Comparison of ENCODE assay signal across 8 cellular contexts in the genomic region with DNA sequence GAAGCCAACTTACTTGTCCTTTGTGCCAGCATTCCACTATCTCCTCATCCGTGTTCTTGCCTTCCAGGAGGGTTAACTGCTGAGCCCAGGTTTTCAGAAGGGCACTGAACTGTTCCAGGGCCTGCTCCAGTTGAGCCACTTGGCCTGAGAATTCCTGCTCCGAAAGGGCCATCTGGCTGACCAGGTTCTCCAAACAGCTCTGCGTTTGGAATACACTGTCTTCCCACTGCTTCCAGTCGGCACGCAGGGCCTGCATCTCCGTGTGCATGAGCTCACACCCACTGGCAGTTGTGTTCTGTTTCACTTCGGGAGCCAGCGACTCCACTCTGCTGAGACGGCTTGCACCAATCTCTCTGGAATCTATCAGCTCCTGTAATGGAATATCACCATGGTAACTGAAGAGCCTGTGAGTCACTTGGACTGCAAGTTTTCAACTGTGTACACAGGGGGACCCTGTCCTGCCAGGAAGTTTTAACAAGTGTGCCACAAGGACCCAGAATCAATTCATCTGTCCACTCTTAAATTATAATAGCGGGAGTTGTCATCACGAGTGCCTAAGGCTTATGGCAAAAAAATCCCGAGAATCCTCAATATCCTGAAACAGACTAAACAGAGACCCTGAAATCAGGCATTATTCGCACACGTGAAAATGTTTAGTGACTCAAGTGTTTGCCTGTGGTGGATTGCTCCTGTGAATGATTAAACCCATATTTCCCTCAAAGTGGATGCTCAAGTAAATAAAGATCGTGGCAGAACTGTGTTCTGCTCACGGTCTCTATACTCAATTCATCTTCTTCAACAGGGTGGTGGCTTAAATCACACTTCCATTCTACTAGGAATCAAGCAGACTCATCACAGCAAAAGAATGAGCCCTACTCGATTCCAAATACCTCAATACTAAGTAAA.
DNase-seq lines count a peak whose midpoint lies in the region; ATAC-seq lines count a peak whose summit lies in the region.

No MANE protein-coding gene starts in this region.

- DNase-seq in GM04503 (ENCODE audit: low read depth) = peak; percentile 94
- peak; percentile 97 for DNase-seq in adipocyte (ENCODE audit: low read depth)
- peak; percentile 84 for DNase-seq in Right ventricle myocardium superior
- peak; percentile 72 to 91 for DNase-seq in trophoblast cell
- no peak for DNase-seq in DMS79 (lab: John Stamatoyannopoulos, UW)

- H3K36me3 ChIP-seq in adipocyte (ENCODE audit: control insufficient read depth, insufficient read depth, low read length, severe bottlenecking) = peaks cover 5% of the 10 kb centered on the region
- no peaks in the 10 kb centered on the region for H3K36me3 ChIP-seq in trophoblast cell (ENCODE audit: control insufficient read depth in 1 of 2, insufficient read depth in 2 of 2, low read length in 2 of 2)

- H3K18ac ChIP-seq in trophoblast cell (ENCODE audit: low read length) = peak overlapping the region; percentile 71

- H2BK120ac ChIP-seq in trophoblast cell (ENCODE audit: insufficient read depth, low read length, poor library complexity) = no peak overlapping the region

- no peak overlapping the region for H2AK5ac ChIP-seq in trophoblast cell (ENCODE audit: low read length)

- ATAC-seq in Right ventricle myocardium superior (ENCODE audit: poor library complexity) = peak; percentile 90
- no peak for ATAC-seq in GM21528 (IDR thresholded peaks at IDR 0.05; ENCODE audit: low FRiP score, unreplicated experiment)
- ATAC-seq in GM18502 (IDR thresholded peaks at IDR 0.05; ENCODE audit: poor library complexity, unreplicated experiment) = no peak
- ATAC-seq in GM19395 (IDR thresholded peaks at IDR 0.05; ENCODE audit: unreplicated experiment) = no peak

- WGBS in trophoblast cell (ENCODE audit: extremely low coverage, insufficient coverage, insufficient read length) = no CpG with 5 or more reads among the region's 17 CpGs

- peak overlapping the region; percentile 63 for H4K91ac ChIP-seq in trophoblast cell (ENCODE audit: low read depth, low read length)

- H3K9ac ChIP-seq in adipocyte (ENCODE audit: low read length) (peak overlapping the region; percentile 91), trophoblast cell (ENCODE audit: low read length) (peak overlapping the region; percentile 2)

- H3K79me2 ChIP-seq in trophoblast cell (ENCODE audit: control insufficient read depth, insufficient read depth, low read length, poor library complexity) = no peaks in the 10 kb centered on the region

- no peak overlapping the region for H3K4ac ChIP-seq in trophoblast cell (ENCODE audit: low read depth, low read length)

- H4K8ac ChIP-seq in trophoblast cell (ENCODE audit: low read depth, low read length) = peak overlapping the region; percentile 70

- H3K14ac ChIP-seq in trophoblast cell (ENCODE audit: low read length) = no peak overlapping the region

- H3K4me1 ChIP-seq in adipocyte (ENCODE audit: control insufficient read depth, insufficient read depth, low read length) = peaks cover 28% of the 10 kb centered on the region
- no peaks in the 10 kb centered on the region for H3K4me1 ChIP-seq in trophoblast cell (ENCODE audit: control insufficient read depth in 1 of 2, insufficient read depth in 2 of 2, low read length in 2 of 2)

- no peak overlapping the region for H3K23ac ChIP-seq in trophoblast cell (ENCODE audit: low read length)

- H2BK5ac ChIP-seq in trophoblast cell (ENCODE audit: low read depth, low read length, poor library complexity) = peak overlapping the region; percentile 22

- H3K27ac ChIP-seq in trophoblast cell (ENCODE audit: low read depth, low read length) = peak overlapping the region; percentile 92

- H2AFZ ChIP-seq in trophoblast cell (ENCODE audit: insufficient read depth, low read length, poor library complexity) = peak overlapping the region; percentile 43

- no peak overlapping the region for H4K12ac ChIP-seq in trophoblast cell (ENCODE audit: low read depth, low read length)

- H3K4me3 ChIP-seq in adipocyte (ENCODE audit: low read length) (peak overlapping the region; percentile 89), trophoblast cell (ENCODE audit: low read depth, low read length) (peak overlapping the region; percentile 52)

- H3K27me3 ChIP-seq in adipocyte (replicated peaks; ENCODE audit: control insufficient read depth, insufficient read depth, low read length) (no peaks in the 10 kb centered on the region), trophoblast cell (ENCODE audit: insufficient read depth, low read length) (no peaks in the 10 kb centered on the region)

- intact Hi-C loops in Right ventricle myocardium superior (cut with DNase I) = no loop called here

- H2BK12ac ChIP-seq in trophoblast cell (ENCODE audit: low read length) = peak overlapping the region; percentile 69

- H3K4me2 ChIP-seq in trophoblast cell (ENCODE audit: low read length) = peak overlapping the region; percentile 58

- peaks cover 4% of the 10 kb centered on the region for H3K79me1 ChIP-seq in trophoblast cell (ENCODE audit: low read length)

- H3K9me3 ChIP-seq in adipocyte (ENCODE audit: control insufficient read depth, low read length) (no peaks in the 10 kb centered on the region), trophoblast cell (ENCODE audit: insufficient read depth, low read depth, low read length) (no peaks in the 10 kb centered on the region)
